Comparison of ENCODE assay signal across 2 cellular contexts in genomic region chr3:169103941-169104340, GRCh38.
TF ChIP-seq lines count a peak whose summit lies in the region.

No MANE protein-coding gene starts in this region.

TF ChIP-seq in neural cell, 6 proteins besides CTCF, POLR2A, EP300 and RAD21:
- no peak for TF ChIP-seq REST (IDR thresholded peaks at IDR 0.05; ENCODE audit: borderline replicate concordance)
- TF ChIP-seq POLR2AphosphoS5 (IDR thresholded peaks at IDR 0.05) = peak; percentile 46

TF ChIP-seq in GM23338, 12 proteins besides CTCF, POLR2A, EP300 and RAD21:
- TF ChIP-seq CREB1 (CRISPR knock-in tag; IDR thresholded peaks at IDR 0.05; ENCODE audit: low read depth) = no peak
- TF ChIP-seq POLR2AphosphoS5 (IDR thresholded peaks at IDR 0.05; ENCODE audit: low read depth) = no peak
- TF ChIP-seq STAT1 (IDR thresholded peaks at IDR 0.05; ENCODE audit: unreplicated experiment) = no peak
- no peak for TF ChIP-seq EZH2 (IDR thresholded peaks at IDR 0.05; ENCODE audit: low read depth, unreplicated experiment)
- no peak for TF ChIP-seq ZNF331 (CRISPR knock-in tag; IDR thresholded peaks at IDR 0.05; ENCODE audit: low read depth)
- TF ChIP-seq NANOG (IDR thresholded peaks at IDR 0.05; ENCODE audit: borderline replicate concordance) = no peak
- TF ChIP-seq ZNF114 (CRISPR knock-in tag; IDR thresholded peaks at IDR 0.05) = no peak
- TF ChIP-seq JUNB (IDR thresholded peaks at IDR 0.05; ENCODE audit: unreplicated experiment) = no peak
- TF ChIP-seq REST (IDR thresholded peaks at IDR 0.05; ENCODE audit: unreplicated experiment) = no peak
- no peak for TF ChIP-seq ZNF462 (CRISPR knock-in tag; IDR thresholded peaks at IDR 0.05)
- no peak for TF ChIP-seq ETS1 (IDR thresholded peaks at IDR 0.05)
TF ChIP-seq in GM23338: peak in this region for 0.
